1 cellular context compared by ENCODE assay signal in the genomic region with DNA sequence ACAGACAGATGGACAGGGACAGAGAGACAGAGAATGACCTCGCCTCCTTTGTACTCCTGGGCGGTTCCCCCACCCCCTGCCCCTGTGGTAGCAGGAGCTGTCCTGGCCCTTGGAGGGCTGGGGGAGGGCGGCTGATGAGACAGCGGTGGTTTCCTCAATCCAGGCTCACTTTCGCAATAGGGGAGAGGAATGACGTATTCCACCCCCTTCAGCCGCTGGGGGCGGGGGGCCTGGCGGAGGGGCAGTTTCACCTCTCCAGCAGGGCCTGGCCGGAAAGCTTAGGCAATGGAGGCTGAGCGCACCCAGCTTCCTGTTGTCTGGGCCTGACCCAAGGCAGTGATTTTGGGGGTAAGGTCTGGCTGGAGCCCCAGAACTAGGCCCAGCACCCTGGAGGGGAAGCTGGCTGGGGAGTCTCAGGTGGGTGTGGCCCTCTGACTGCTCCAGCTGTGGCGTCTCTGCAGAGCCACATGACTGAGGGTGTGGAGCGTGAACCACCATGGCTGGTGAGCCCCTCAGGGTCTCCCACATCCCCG.
TF ChIP-seq lines count a peak whose summit lies in the region.

No MANE protein-coding gene starts in this region.

TF ChIP-seq in HepG2, 621 proteins besides CTCF, POLR2A, EP300 and RAD21 (continued from another document and continues in another):
- TF ChIP-seq, protein P1, sequence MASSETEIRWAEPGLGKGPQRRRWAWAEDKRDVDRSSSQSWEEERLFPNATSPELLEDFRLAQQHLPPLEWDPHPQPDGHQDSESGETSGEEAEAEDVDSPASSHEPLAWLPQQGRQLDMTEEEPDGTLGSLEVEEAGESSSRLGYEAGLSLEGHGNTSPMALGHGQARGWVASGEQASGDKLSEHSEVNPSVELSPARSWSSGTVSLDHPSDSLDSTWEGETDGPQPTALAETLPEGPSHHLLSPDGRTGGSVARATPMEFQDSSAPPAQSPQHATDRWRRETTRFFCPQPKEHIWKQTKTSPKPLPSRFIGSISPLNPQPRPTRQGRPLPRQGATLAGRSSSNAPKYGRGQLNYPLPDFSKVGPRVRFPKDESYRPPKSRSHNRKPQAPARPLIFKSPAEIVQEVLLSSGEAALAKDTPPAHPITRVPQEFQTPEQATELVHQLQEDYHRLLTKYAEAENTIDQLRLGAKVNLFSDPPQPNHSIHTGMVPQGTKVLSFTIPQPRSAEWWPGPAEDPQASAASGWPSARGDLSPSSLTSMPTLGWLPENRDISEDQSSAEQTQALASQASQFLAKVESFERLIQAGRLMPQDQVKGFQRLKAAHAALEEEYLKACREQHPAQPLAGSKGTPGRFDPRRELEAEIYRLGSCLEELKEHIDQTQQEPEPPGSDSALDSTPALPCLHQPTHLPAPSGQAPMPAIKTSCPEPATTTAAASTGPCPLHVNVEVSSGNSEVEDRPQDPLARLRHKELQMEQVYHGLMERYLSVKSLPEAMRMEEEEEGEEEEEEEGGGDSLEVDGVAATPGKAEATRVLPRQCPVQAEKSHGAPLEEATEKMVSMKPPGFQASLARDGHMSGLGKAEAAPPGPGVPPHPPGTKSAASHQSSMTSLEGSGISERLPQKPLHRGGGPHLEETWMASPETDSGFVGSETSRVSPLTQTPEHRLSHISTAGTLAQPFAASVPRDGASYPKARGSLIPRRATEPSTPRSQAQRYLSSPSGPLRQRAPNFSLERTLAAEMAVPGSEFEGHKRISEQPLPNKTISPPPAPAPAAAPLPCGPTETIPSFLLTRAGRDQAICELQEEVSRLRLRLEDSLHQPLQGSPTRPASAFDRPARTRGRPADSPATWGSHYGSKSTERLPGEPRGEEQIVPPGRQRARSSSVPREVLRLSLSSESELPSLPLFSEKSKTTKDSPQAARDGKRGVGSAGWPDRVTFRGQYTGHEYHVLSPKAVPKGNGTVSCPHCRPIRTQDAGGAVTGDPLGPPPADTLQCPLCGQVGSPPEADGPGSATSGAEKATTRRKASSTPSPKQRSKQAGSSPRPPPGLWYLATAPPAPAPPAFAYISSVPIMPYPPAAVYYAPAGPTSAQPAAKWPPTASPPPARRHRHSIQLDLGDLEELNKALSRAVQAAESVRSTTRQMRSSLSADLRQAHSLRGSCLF (CRISPR knock-in tag; IDR thresholded peaks at IDR 0.05; ENCODE audit: borderline replicate concordance) = no peak
- no peak for TF ChIP-seq ZMYM3 (CRISPR knock-in tag; IDR thresholded peaks at IDR 0.05)
- TF ChIP-seq SOX6 (IDR thresholded peaks at IDR 0.05) = no peak
- peak; percentile 47; the same call in 1 of the 2 replicates for TF ChIP-seq SOX6 (CRISPR knock-in tag; IDR thresholded peaks at IDR 0.05)
- TF ChIP-seq ZNF720 (CRISPR knock-in tag; IDR thresholded peaks at IDR 0.05) = no peak
- TF ChIP-seq, protein P2, sequence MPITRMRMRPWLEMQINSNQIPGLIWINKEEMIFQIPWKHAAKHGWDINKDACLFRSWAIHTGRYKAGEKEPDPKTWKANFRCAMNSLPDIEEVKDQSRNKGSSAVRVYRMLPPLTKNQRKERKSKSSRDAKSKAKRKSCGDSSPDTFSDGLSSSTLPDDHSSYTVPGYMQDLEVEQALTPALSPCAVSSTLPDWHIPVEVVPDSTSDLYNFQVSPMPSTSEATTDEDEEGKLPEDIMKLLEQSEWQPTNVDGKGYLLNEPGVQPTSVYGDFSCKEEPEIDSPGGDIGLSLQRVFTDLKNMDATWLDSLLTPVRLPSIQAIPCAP (CRISPR knock-in tag; IDR thresholded peaks at IDR 0.05; ENCODE audit: low read depth) = no peak
- TF ChIP-seq, protein P3, sequence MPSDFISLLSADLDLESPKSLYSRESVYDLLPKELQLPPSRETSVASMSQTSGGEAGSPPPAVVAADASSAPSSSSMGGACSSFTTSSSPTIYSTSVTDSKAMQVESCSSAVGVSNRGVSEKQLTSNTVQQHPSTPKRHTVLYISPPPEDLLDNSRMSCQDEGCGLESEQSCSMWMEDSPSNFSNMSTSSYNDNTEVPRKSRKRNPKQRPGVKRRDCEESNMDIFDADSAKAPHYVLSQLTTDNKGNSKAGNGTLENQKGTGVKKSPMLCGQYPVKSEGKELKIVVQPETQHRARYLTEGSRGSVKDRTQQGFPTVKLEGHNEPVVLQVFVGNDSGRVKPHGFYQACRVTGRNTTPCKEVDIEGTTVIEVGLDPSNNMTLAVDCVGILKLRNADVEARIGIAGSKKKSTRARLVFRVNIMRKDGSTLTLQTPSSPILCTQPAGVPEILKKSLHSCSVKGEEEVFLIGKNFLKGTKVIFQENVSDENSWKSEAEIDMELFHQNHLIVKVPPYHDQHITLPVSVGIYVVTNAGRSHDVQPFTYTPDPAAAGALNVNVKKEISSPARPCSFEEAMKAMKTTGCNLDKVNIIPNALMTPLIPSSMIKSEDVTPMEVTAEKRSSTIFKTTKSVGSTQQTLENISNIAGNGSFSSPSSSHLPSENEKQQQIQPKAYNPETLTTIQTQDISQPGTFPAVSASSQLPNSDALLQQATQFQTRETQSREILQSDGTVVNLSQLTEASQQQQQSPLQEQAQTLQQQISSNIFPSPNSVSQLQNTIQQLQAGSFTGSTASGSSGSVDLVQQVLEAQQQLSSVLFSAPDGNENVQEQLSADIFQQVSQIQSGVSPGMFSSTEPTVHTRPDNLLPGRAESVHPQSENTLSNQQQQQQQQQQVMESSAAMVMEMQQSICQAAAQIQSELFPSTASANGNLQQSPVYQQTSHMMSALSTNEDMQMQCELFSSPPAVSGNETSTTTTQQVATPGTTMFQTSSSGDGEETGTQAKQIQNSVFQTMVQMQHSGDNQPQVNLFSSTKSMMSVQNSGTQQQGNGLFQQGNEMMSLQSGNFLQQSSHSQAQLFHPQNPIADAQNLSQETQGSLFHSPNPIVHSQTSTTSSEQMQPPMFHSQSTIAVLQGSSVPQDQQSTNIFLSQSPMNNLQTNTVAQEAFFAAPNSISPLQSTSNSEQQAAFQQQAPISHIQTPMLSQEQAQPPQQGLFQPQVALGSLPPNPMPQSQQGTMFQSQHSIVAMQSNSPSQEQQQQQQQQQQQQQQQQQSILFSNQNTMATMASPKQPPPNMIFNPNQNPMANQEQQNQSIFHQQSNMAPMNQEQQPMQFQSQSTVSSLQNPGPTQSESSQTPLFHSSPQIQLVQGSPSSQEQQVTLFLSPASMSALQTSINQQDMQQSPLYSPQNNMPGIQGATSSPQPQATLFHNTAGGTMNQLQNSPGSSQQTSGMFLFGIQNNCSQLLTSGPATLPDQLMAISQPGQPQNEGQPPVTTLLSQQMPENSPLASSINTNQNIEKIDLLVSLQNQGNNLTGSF (CRISPR knock-in tag; IDR thresholded peaks at IDR 0.05) = no peak
- no peak for TF ChIP-seq ZNF781 (CRISPR knock-in tag; IDR thresholded peaks at IDR 0.05; ENCODE audit: borderline replicate concordance, not compliant biosample characterization)
- TF ChIP-seq, protein P4, sequence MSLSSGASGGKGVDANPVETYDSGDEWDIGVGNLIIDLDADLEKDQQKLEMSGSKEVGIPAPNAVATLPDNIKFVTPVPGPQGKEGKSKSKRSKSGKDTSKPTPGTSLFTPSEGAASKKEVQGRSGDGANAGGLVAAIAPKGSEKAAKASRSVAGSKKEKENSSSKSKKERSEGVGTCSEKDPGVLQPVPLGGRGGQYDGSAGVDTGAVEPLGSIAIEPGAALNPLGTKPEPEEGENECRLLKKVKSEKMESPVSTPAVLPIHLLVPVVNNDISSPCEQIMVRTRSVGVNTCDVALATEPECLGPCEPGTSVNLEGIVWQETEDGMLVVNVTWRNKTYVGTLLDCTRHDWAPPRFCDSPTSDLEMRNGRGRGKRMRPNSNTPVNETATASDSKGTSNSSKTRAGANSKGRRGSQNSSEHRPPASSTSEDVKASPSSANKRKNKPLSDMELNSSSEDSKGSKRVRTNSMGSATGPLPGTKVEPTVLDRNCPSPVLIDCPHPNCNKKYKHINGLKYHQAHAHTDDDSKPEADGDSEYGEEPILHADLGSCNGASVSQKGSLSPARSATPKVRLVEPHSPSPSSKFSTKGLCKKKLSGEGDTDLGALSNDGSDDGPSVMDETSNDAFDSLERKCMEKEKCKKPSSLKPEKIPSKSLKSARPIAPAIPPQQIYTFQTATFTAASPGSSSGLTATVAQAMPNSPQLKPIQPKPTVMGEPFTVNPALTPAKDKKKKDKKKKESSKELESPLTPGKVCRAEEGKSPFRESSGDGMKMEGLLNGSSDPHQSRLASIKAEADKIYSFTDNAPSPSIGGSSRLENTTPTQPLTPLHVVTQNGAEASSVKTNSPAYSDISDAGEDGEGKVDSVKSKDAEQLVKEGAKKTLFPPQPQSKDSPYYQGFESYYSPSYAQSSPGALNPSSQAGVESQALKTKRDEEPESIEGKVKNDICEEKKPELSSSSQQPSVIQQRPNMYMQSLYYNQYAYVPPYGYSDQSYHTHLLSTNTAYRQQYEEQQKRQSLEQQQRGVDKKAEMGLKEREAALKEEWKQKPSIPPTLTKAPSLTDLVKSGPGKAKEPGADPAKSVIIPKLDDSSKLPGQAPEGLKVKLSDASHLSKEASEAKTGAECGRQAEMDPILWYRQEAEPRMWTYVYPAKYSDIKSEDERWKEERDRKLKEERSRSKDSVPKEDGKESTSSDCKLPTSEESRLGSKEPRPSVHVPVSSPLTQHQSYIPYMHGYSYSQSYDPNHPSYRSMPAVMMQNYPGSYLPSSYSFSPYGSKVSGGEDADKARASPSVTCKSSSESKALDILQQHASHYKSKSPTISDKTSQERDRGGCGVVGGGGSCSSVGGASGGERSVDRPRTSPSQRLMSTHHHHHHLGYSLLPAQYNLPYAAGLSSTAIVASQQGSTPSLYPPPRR (CRISPR knock-in tag; IDR thresholded peaks at IDR 0.05; ENCODE audit: borderline replicate concordance) = no peak
- TF ChIP-seq ZFX (CRISPR knock-in tag; IDR thresholded peaks at IDR 0.05; ENCODE audit: low read depth) = no peak
- TF ChIP-seq ZNF615 (CRISPR knock-in tag; IDR thresholded peaks at IDR 0.05; ENCODE audit: borderline replicate concordance) = no peak
- peak; percentile 24; the same call in 1 of the 2 replicates for TF ChIP-seq NFKBIZ (CRISPR knock-in tag; IDR thresholded peaks at IDR 0.05)
- 0 out of 2 replicates have a peak, but pooled peaks have one; percentile 54 for TF ChIP-seq PCBP1 (IDR thresholded peaks at IDR 0.05; ENCODE audit: borderline replicate concordance, low read depth, low read length)
- TF ChIP-seq, protein P5, sequence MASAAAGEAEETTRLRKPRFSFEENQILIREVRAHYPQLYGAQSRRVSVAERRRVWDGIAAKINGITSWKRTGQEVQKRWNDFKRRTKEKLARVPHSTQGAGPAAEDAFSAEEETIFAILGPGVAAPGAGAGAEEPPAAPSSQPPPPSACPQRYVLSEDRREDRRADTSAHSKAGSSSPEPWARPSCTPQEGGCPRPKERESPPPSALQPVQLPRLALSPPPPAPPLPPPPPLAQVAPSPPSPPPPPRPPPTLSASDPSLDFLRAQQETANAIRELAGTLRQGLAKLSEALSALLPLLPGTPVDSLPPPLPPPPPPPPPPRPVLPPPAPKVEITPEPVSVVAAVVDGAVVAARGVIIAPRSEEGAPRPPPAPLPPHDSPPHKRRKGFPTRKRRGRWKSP (CRISPR knock-in tag; IDR thresholded peaks at IDR 0.05) = no peak
- peak; percentile 35 for TF ChIP-seq PTBP1 (IDR thresholded peaks at IDR 0.05; ENCODE audit: low read depth, low read length, poor library complexity, severe bottlenecking)
- no peak for TF ChIP-seq SMYD3 (CRISPR knock-in tag; IDR thresholded peaks at IDR 0.05)
- TF ChIP-seq ZNF547 (CRISPR knock-in tag; IDR thresholded peaks at IDR 0.05) = no peak
- no peak for TF ChIP-seq SRSF4 (IDR thresholded peaks at IDR 0.05; ENCODE audit: low read depth, low read length, poor library complexity, severe bottlenecking)
- no peak for TF ChIP-seq RBAK (CRISPR knock-in tag; IDR thresholded peaks at IDR 0.05)
- no peak for TF ChIP-seq ZFP82 (CRISPR knock-in tag; IDR thresholded peaks at IDR 0.05; ENCODE audit: borderline replicate concordance)
- no peak for TF ChIP-seq SOX13 (IDR thresholded peaks at IDR 0.05)
- 0 out of 4 replicates have a peak, but pooled peaks of 1 of the 2 experiments have one; percentile 5 for TF ChIP-seq SOX13 (CRISPR knock-in tag; conservative IDR thresholded peaks at IDR 0.05 in 1 of 2, IDR thresholded peaks at IDR 0.05 in 1 of 2)
- TF ChIP-seq, protein P6, sequence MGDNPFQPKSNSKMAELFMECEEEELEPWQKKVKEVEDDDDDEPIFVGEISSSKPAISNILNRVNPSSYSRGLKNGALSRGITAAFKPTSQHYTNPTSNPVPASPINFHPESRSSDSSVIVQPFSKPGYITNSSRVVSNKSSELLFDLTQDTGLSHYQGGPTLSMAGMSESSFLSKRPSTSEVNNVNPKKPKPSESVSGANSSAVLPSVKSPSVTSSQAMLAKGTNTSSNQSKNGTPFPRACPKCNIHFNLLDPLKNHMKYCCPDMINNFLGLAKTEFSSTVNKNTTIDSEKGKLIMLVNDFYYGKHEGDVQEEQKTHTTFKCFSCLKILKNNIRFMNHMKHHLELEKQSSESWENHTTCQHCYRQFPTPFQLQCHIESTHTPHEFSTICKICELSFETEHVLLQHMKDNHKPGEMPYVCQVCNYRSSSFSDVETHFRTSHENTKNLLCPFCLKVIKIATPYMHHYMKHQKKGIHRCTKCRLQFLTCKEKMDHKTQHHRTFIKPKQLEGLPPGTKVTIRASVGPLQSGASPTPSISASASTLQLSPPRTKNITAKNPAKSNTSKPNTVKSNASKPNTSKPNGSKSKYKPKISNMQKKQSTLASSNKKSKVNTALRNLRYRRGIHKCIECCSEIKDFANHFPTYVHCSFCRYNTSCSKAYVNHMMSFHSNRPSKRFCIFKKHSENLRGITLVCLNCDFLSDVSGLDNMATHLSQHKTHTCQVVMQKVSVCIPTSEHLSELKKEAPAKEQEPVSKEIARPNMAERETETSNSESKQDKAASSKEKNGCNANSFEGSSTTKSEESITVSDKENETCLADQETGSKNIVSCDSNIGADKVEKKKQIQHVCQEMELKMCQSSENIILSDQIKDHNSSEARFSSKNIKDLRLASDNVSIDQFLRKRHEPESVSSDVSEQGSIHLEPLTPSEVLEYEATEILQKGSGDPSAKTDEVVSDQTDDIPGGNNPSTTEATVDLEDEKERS (CRISPR knock-in tag; IDR thresholded peaks at IDR 0.05) = no peak
- peak; percentile 43; the same call in 1 of the 2 replicates for TF ChIP-seq ETV5 (CRISPR knock-in tag; IDR thresholded peaks at IDR 0.05; ENCODE audit: borderline replicate concordance)
- TF ChIP-seq, protein P7, sequence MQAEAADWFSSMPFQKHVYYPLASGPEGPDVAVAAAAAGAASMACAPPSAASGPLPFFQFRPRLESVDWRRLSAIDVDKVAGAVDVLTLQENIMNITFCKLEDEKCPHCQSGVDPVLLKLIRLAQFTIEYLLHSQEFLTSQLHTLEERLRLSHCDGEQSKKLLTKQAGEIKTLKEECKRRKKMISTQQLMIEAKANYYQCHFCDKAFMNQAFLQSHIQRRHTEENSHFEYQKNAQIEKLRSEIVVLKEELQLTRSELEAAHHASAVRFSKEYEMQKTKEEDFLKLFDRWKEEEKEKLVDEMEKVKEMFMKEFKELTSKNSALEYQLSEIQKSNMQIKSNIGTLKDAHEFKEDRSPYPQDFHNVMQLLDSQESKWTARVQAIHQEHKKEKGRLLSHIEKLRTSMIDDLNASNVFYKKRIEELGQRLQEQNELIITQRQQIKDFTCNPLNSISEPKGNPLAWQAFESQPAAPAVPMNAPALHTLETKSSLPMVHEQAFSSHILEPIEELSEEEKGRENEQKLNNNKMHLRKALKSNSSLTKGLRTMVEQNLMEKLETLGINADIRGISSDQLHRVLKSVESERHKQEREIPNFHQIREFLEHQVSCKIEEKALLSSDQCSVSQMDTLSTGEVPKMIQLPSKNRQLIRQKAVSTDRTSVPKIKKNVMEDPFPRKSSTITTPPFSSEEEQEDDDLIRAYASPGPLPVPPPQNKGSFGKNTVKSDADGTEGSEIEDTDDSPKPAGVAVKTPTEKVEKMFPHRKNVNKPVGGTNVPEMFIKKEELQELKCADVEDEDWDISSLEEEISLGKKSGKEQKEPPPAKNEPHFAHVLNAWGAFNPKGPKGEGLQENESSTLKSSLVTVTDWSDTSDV (CRISPR knock-in tag; IDR thresholded peaks at IDR 0.05) = no peak
- peak; percentile 36; the same call in 1 of the 2 replicates for TF ChIP-seq HIVEP1 (CRISPR knock-in tag; IDR thresholded peaks at IDR 0.05)
- TF ChIP-seq ZNF496 (CRISPR knock-in tag; IDR thresholded peaks at IDR 0.05; ENCODE audit: insufficient replicate concordance) = no peak
- TF ChIP-seq KLF16 (CRISPR knock-in tag; IDR thresholded peaks at IDR 0.05) = 0 out of 4 replicates have a peak, but pooled peaks of 1 of the 2 experiments have one; percentile 38
- no peak for TF ChIP-seq ZNF652 (CRISPR knock-in tag; IDR thresholded peaks at IDR 0.05; ENCODE audit: borderline replicate concordance, low read depth)
- no peak for TF ChIP-seq ZNF3 (CRISPR knock-in tag; IDR thresholded peaks at IDR 0.05)
